Comparison of ENCODE assay signal across 8 cellular contexts in genomic region chr16:14300631-14301149, GRCh38.
DNase-seq lines count a peak whose midpoint lies in the region; ATAC-seq and TF ChIP-seq lines count a peak whose summit lies in the region.

No MANE protein-coding gene starts in this region.

- H3K9me3 Mint-ChIP-seq in activated T-cell treated with anti-CD3 and anti-CD28 coated beads, Interleukin-2, amount 50 U/mL, for 24 hours, result no peaks in the 10 kb centered on the region
- no peaks in the 10 kb centered on the region for H3K9me3 Mint-ChIP-seq in nephron progenitor cell

- H3K4me1 Mint-ChIP-seq in activated T-cell treated with anti-CD3 and anti-CD28 coated beads, Interleukin-2, amount 50 U/mL, for 24 hours (ENCODE audit: low read depth), result peaks cover 16% of the 10 kb centered on the region
- peaks cover 37% of the 10 kb centered on the region for H3K4me1 Mint-ChIP-seq in nephron progenitor cell

- ATAC-seq in HG02981 (IDR thresholded peaks at IDR 0.05; ENCODE audit: unreplicated experiment) (peak; percentile 40), HG03025 (IDR thresholded peaks at IDR 0.05; ENCODE audit: low FRiP score, unreplicated experiment) (no peak)

- peak overlapping the region; percentile 66 for H3K4me3 ChIP-seq in fibroblast of villous mesenchyme (ENCODE audit: low read depth, low read length)

- DNase-seq in NCI-H2171 treated with DMSO at 0.1 percent for 48 hours (lab: John Stamatoyannopoulos, UW) (peak; percentile 57), NCI-H2171 (lab: John Stamatoyannopoulos, UW) (no peak), NCI-H446 treated with DMSO at 0.1 percent for 48 hours (lab: John Stamatoyannopoulos, UW) (peak; percentile 42), fibroblast of villous mesenchyme (ENCODE audit: low read depth) (peak; percentile 87), nephron progenitor cell (peak; percentile 46)
- peak; percentile 44 for DNase-seq in activated T-cell treated with anti-CD3 and anti-CD28 coated beads, Interleukin-2, amount 50 U/mL, for 24 hours

- H3K36me3 Mint-ChIP-seq in activated T-cell treated with anti-CD3 and anti-CD28 coated beads, Interleukin-2, amount 50 U/mL, for 24 hours (ENCODE audit: low read depth), result no peaks in the 10 kb centered on the region
- no peaks in the 10 kb centered on the region for H3K36me3 Mint-ChIP-seq in nephron progenitor cell (ENCODE audit: low read depth)

- no peak overlapping the region for H3K27ac Mint-ChIP-seq in activated T-cell treated with anti-CD3 and anti-CD28 coated beads, Interleukin-2, amount 50 U/mL, for 24 hours
- H3K27ac Mint-ChIP-seq in nephron progenitor cell, result no peak overlapping the region

- H3K4me3 Mint-ChIP-seq in activated T-cell treated with anti-CD3 and anti-CD28 coated beads, Interleukin-2, amount 50 U/mL, for 24 hours, result peak overlapping the region; percentile 71
- H3K4me3 Mint-ChIP-seq in nephron progenitor cell, result peak overlapping the region; percentile 85

- peaks cover 16% of the 10 kb centered on the region for H3K27me3 Mint-ChIP-seq in activated T-cell treated with anti-CD3 and anti-CD28 coated beads, Interleukin-2, amount 50 U/mL, for 24 hours
- peaks cover 53% of the 10 kb centered on the region for H3K27me3 Mint-ChIP-seq in nephron progenitor cell (ENCODE audit: low read depth, poor library complexity)

- peak; percentile 60 for TF ChIP-seq CTCF in fibroblast of villous mesenchyme (IDR thresholded peaks at IDR 0.05; ENCODE audit: insufficient read depth, low read depth, low read length)
- TF ChIP-seq CTCF in nephron progenitor cell (IDR thresholded peaks at IDR 0.05), result peak; percentile 14
